In the genomic region with DNA sequence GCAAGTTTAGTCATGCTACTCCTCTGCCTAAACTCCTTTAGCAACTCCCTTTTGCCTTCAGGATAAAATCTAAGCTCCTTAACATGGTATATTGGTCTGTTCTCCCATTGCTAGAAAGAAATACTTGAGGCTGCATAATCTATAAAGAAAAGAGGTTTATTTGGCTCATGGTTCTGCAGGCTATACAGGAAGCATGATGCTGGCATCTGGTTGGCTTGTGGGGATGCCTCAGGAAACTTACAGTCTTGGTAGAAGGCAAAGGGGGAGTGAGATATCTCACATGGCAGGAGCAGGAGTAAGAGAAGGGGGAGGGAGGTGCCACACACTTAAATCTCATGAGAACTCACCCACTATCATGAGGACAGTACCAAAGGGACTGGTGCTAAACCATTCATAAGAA, we compare ENCODE assay signal across 29 cellular contexts.
"Had no signal": no experiment of that assay in that cellular context is flagged by ENCODE, and none has a peak within 500 bp of the region (broad histone marks: within the 10 kb centered on the region; RNA-seq: fewer than 3 reads in every experiment).

No MANE protein-coding gene starts in this region.

- FAIRE-seq: urothelium cell line had no signal

- H3K4me1 ChIP-seq: stomach, suprapubic skin, testis, thyroid gland, tibial artery, tibial nerve, transverse colon, upper lobe of left lung, upper lobe of right lung, uterus, vagina had no signal

- H3K4me3 ChIP-seq: stomach, suprapubic skin, testis, thoracic aorta, thyroid gland, tibial artery, tibial nerve, transverse colon, upper lobe of left lung, upper lobe of right lung, uterus, vagina had no signal

- H3K4me3 Mint-ChIP-seq: stimulated activated effector memory CD8-positive, alpha-beta T cell treated with anti-CD3 and anti-CD28 coated beads, Interleukin-12 subunit alpha, Interleukin-12 subunit beta, amount 100 ng/mL, for 72 hours; stimulated activated memory B cell treated with anti-CD40 and anti-IgM and Interleukin-4, amounts not matched to agents 10 μg/mL and 1 μg/mL and 100 μg/mL, for 72 hours; stimulated activated naive B cell treated with anti-CD40 and anti-IgM and Interleukin-4, amounts not matched to agents 10 μg/mL and 1 μg/mL and 100 μg/mL, for 72 hours; stimulated activated naive CD8-positive, alpha-beta T cell treated with anti-CD3 and anti-CD28 coated beads, Interleukin-15, amount 100 ng/mL, for 72 hours; stimulated activated naive CD8-positive, alpha-beta T cell treated with anti-CD3 and anti-CD28 coated beads, Interleukin-15, Interleukin-2, amounts not matched to agents 100 ng/mL and 50 ng/mL, for 24 hours; type B pancreatic cell had no signal

- H3K27me3 ChIP-seq: stomach, suprapubic skin, testis, thyroid gland, tibial artery, tibial nerve, transverse colon, upper lobe of left lung, upper lobe of right lung, uterus, vagina had no signal

- H3K4me1 Mint-ChIP-seq: stimulated activated effector memory CD8-positive, alpha-beta T cell treated with anti-CD3 and anti-CD28 coated beads, Interleukin-12 subunit alpha, Interleukin-12 subunit beta, amount 100 ng/mL, for 72 hours; stimulated activated memory B cell treated with anti-CD40 and anti-IgM and Interleukin-4, amounts not matched to agents 10 μg/mL and 1 μg/mL and 100 μg/mL, for 72 hours; stimulated activated naive CD8-positive, alpha-beta T cell treated with anti-CD3 and anti-CD28 coated beads, Interleukin-15, amount 100 ng/mL, for 72 hours had no signal

- H3K27me3 Mint-ChIP-seq: stimulated activated memory B cell treated with anti-CD40 and anti-IgM and Interleukin-4, amounts not matched to agents 10 μg/mL and 1 μg/mL and 100 μg/mL, for 72 hours; stimulated activated naive B cell treated with anti-CD40 and anti-IgM and Interleukin-4, amounts not matched to agents 10 μg/mL and 1 μg/mL and 100 μg/mL, for 72 hours; stimulated activated naive CD8-positive, alpha-beta T cell treated with anti-CD3 and anti-CD28 coated beads, Interleukin-15, amount 100 ng/mL, for 72 hours; stimulated activated naive CD8-positive, alpha-beta T cell treated with anti-CD3 and anti-CD28 coated beads, Interleukin-15, Interleukin-2, amounts not matched to agents 100 ng/mL and 50 ng/mL, for 24 hours; type B pancreatic cell had no signal

- DNase-seq: stimulated activated CD4-positive, alpha-beta T cell treated with anti-CD3 and anti-CD28 coated beads, Interleukin-2, amount 100 ng/mL, for 48 hours; stimulated activated CD4-positive, alpha-beta T cell treated with anti-CD3 and anti-CD28 coated beads, Interleukin-4, amount 100 ng/mL, for 1 hour; stimulated activated CD4-positive, alpha-beta T cell treated with anti-CD3 and anti-CD28 coated beads, Interleukin-4, amount 100 ng/mL, for 24 hours; stimulated activated CD4-positive, alpha-beta T cell treated with anti-CD3 and anti-CD28 coated beads, Interleukin-4, amount 100 ng/mL, for 4 hours; stimulated activated CD8-positive, alpha-beta memory T cell treated with anti-CD3 and anti-CD28 coated beads, Interleukin-4, amount 100 ng/mL, for 48 hours; stimulated activated naive B cell treated with anti-CD40 and anti-IgM and Interleukin-4, amounts not matched to agents 10 μg/mL and 1 μg/mL and 100 μg/mL, for 72 hours; stimulated activated naive CD4-positive, alpha-beta T cell; stimulated activated naive CD4-positive, alpha-beta T cell treated with Interleukin-2 at 50 U/mL for 16 hours; stimulated activated naive CD8-positive, alpha-beta T cell treated with anti-CD3 and anti-CD28 coated beads, Interleukin-15, amount 100 ng/mL, for 72 hours; stimulated activated naive CD8-positive, alpha-beta T cell treated with anti-CD3 and anti-CD28 coated beads, Interleukin-15, Interleukin-2, amounts not matched to agents 100 U/mL and 50 U/mL, for 24 hours; stomach; substantia nigra; testis; thyroid gland; tibial artery; transverse colon; trophoblast cell; upper lobe of left lung; upper lobe of right lung; uterus had no signal

- H3K9me3 ChIP-seq: suprapubic skin, testis, thoracic aorta, thyroid gland, tibial artery, upper lobe of left lung, upper lobe of right lung, vagina had no signal

- H3K27ac Mint-ChIP-seq: stimulated activated effector memory CD8-positive, alpha-beta T cell treated with anti-CD3 and anti-CD28 coated beads, Interleukin-12 subunit alpha, Interleukin-12 subunit beta, amount 100 ng/mL, for 72 hours; stimulated activated memory B cell treated with anti-CD40 and anti-IgM and Interleukin-4, amounts not matched to agents 10 μg/mL and 1 μg/mL and 100 μg/mL, for 72 hours; stimulated activated naive B cell treated with anti-CD40 and anti-IgM and Interleukin-4, amounts not matched to agents 10 μg/mL and 1 μg/mL and 100 μg/mL, for 72 hours; stimulated activated naive CD8-positive, alpha-beta T cell treated with anti-CD3 and anti-CD28 coated beads, Interleukin-15, amount 100 ng/mL, for 72 hours; stimulated activated naive CD8-positive, alpha-beta T cell treated with anti-CD3 and anti-CD28 coated beads, Interleukin-15, Interleukin-2, amounts not matched to agents 100 ng/mL and 50 ng/mL, for 24 hours; type B pancreatic cell had no signal

- H3K36me3 Mint-ChIP-seq: stimulated activated effector memory CD8-positive, alpha-beta T cell treated with anti-CD3 and anti-CD28 coated beads, Interleukin-12 subunit alpha, Interleukin-12 subunit beta, amount 100 ng/mL, for 72 hours had no signal

- ATAC-seq: stimulated activated effector memory CD8-positive, alpha-beta T cell treated with anti-CD3 and anti-CD28 coated beads, Interleukin-12 subunit alpha, Interleukin-12 subunit beta, amount 100 ng/mL, for 72 hours; stimulated activated memory B cell treated with anti-CD40 and anti-IgM and Interleukin-4, amounts not matched to agents 10 μg/mL and 1 μg/mL and 100 μg/mL, for 72 hours; stimulated activated naive B cell treated with anti-CD40 and anti-IgM and Interleukin-4, amounts not matched to agents 10 μg/mL and 1 μg/mL and 100 μg/mL, for 72 hours; stimulated activated naive CD8-positive, alpha-beta T cell treated with anti-CD3 and anti-CD28 coated beads, Interleukin-15, amount 100 ng/mL, for 72 hours; stimulated activated naive CD8-positive, alpha-beta T cell treated with anti-CD3 and anti-CD28 coated beads, Interleukin-15, Interleukin-2, amounts not matched to agents 100 U/mL and 50 U/mL, for 24 hours; upper lobe of right lung had no signal

- H3K36me3 ChIP-seq: thyroid gland, uterus, vagina had no signal

- H3K27ac ChIP-seq: stomach, suprapubic skin, testis, thoracic aorta, thyroid gland, tibial artery, tibial nerve, transverse colon, upper lobe of left lung, upper lobe of right lung, uterus, vagina had no signal
